1 cellular context compared by ENCODE assay signal in genomic region chr10:44249933-44250332, GRCh38.
TF ChIP-seq lines count a peak whose summit lies in the region.

No MANE protein-coding gene starts in this region.

TF ChIP-seq in HepG2, 621 proteins besides CTCF, POLR2A, EP300 and RAD21:
- TF ChIP-seq ZNF687 (CRISPR knock-in tag; IDR thresholded peaks at IDR 0.05) = peak; percentile 31; the same call in 1 of the 2 replicates
- TF ChIP-seq SALL1 (CRISPR knock-in tag; IDR thresholded peaks at IDR 0.05) = 0 out of 2 replicates have a peak, but pooled peaks have one; percentile 1
- peak; percentile 1; the same call in 1 of the 2 replicates for TF ChIP-seq HOXA3 (CRISPR knock-in tag; IDR thresholded peaks at IDR 0.05)
